ENCODE assay signal across 8 cellular contexts in genomic region chr14:61476737-61477410, GRCh38.
DNase-seq lines count a peak whose midpoint lies in the region; ATAC-seq and TF ChIP-seq lines count a peak whose summit lies in the region.

No MANE protein-coding gene starts in this region.

- H3K9me3 ChIP-seq in mucosa of stomach (ENCODE audit: control insufficient read depth, low read length), result no peaks in the 10 kb centered on the region

- H4K5ac ChIP-seq in mesendoderm (ENCODE audit: low read length), result no peak overlapping the region

- no peak overlapping the region for H3K23ac ChIP-seq in mesendoderm (ENCODE audit: low read length)

- H3K4me3 Mint-ChIP-seq in WTC11 (no peak overlapping the region), type B pancreatic cell (peak overlapping the region; percentile 1)

- H3K4me1 Mint-ChIP-seq in WTC11 (peaks cover 28% of the 10 kb centered on the region), type B pancreatic cell (ENCODE audit: unreplicated experiment) (peaks cover 36% of the 10 kb centered on the region)

- no peak overlapping the region for H2BK120ac ChIP-seq in mesendoderm (ENCODE audit: low read depth, low read length)

- CTCF ChIA-PET in WTC11 (lab: Charles Lee), result interaction anchor here (0.5 to 2.7 kb wide), 4 partner anchors 38 to 360 kb away, joined by 3 to 6 read pairs (median 4); no protein-coding TSS in a partner anchor

- no peak overlapping the region for H3K18ac ChIP-seq in mesendoderm (ENCODE audit: low read length)

- H4K8ac ChIP-seq in mesendoderm (ENCODE audit: low read depth, low read length), result no peak overlapping the region

- H3K4me3 ChIP-seq in mucosa of stomach (ENCODE audit: low read length) (no peak overlapping the region), mesendoderm (ENCODE audit: low read length) (no peak overlapping the region)

- no peak overlapping the region for H3K4ac ChIP-seq in mesendoderm (ENCODE audit: low read depth, low read length)

- no peak overlapping the region for H2BK15ac ChIP-seq in mesendoderm (replicated peaks; ENCODE audit: low read depth)

- H3K4me1 ChIP-seq in mucosa of stomach (ENCODE audit: control insufficient read depth, insufficient read depth, low read length) (peaks cover 25% of the 10 kb centered on the region), mesendoderm (ENCODE audit: control insufficient read depth, low read depth, low read length) (no peaks in the 10 kb centered on the region)

- no peaks in the 10 kb centered on the region for H3K36me3 Mint-ChIP-seq in WTC11
- no peaks in the 10 kb centered on the region for H3K36me3 Mint-ChIP-seq in type B pancreatic cell

- H2BK5ac ChIP-seq in mesendoderm (ENCODE audit: low read length), result no peak overlapping the region

- TF ChIP-seq CTCF in WTC11 (IDR thresholded peaks at IDR 0.05), result no peak
- TF ChIP-seq CTCF in type B pancreatic cell (conservative IDR thresholded peaks at IDR 0.05), result no peak
- TF ChIP-seq CTCF in GM20000 (IDR thresholded peaks at IDR 0.05; ENCODE audit: extremely low read depth, missing control alignments), result no peak

- ATAC-seq in HG03432 (IDR thresholded peaks at IDR 0.05; ENCODE audit: unreplicated experiment), result peak; percentile 24
- ATAC-seq in WTC11, result no peak

- DNase-seq in AG08395 (ENCODE audit: low spot score), result peak; percentile 43
- DNase-seq in WTC11 (ENCODE audit: low spot score), result no peak
- DNase-seq in dermis microvascular lymphatic vessel endothelial cell (ENCODE audit: low read depth in 2 of 2), result peak; percentile 87 to 97
- no peak for DNase-seq in type B pancreatic cell (ENCODE audit: extremely low spot score, unreplicated experiment)
- DNase-seq in GM20000 (ENCODE audit: low spot score), result no peak
- DNase-seq in mesendoderm, result no peak

- no peak overlapping the region for H2AK5ac ChIP-seq in mesendoderm (ENCODE audit: low read length)

- H3K27me3 Mint-ChIP-seq in WTC11 (ENCODE audit: low read depth) (no peaks in the 10 kb centered on the region), type B pancreatic cell (no peaks in the 10 kb centered on the region)

- H3K9ac ChIP-seq in mucosa of stomach (ENCODE audit: low read length), result peak overlapping the region; percentile 20
- H3K9ac ChIP-seq in mesendoderm (ENCODE audit: low read length), result no peak overlapping the region

- H3K56ac ChIP-seq in mesendoderm (ENCODE audit: low read length), result no peak overlapping the region

- no peaks in the 10 kb centered on the region for H3K27me3 ChIP-seq in mucosa of stomach (ENCODE audit: control insufficient read depth, insufficient read depth, low read length)
- no peaks in the 10 kb centered on the region for H3K27me3 ChIP-seq in mesendoderm (ENCODE audit: insufficient read depth, low read length, poor library complexity)

- no peak overlapping the region for H3K27ac ChIP-seq in mesendoderm (ENCODE audit: low read depth, low read length)

- H3K36me3 ChIP-seq in mucosa of stomach (ENCODE audit: control insufficient read depth, insufficient read depth, low read length) (no peaks in the 10 kb centered on the region), mesendoderm (ENCODE audit: control insufficient read depth, insufficient read depth, low read length) (no peaks in the 10 kb centered on the region)

- H3K79me2 ChIP-seq in mesendoderm (ENCODE audit: control insufficient read depth, insufficient read depth, low read length), result no peaks in the 10 kb centered on the region

- H3K4me2 ChIP-seq in mesendoderm (ENCODE audit: low read length), result no peak overlapping the region

- H3K9me3 Mint-ChIP-seq in WTC11 (no peaks in the 10 kb centered on the region), type B pancreatic cell (no peaks in the 10 kb centered on the region)

- POLR2A ChIA-PET in WTC11 (lab: Charles Lee), result no interaction called here

- WGBS in mesendoderm (ENCODE audit: extremely low coverage, insufficient coverage, low lambda C conversion rate), result no CpG with 5 or more reads among the region's 6 CpGs

- no peaks in the 10 kb centered on the region for H3K79me1 ChIP-seq in mesendoderm (ENCODE audit: low read length)

- H3K27ac Mint-ChIP-seq in WTC11 (peak overlapping the region; percentile 46), type B pancreatic cell (peak overlapping the region; percentile 28)

TF ChIP-seq in WTC11, 78 proteins besides CTCF, POLR2A, EP300 and RAD21 (continues in another document):
- no peak for TF ChIP-seq SMAD3 (CRISPR knock-in tag; IDR thresholded peaks at IDR 0.05; ENCODE audit: borderline replicate concordance)
- no peak for TF ChIP-seq ZNF219 (CRISPR knock-in tag; IDR thresholded peaks at IDR 0.05; ENCODE audit: borderline replicate concordance)
- no peak for TF ChIP-seq ZNF416 (CRISPR knock-in tag; IDR thresholded peaks at IDR 0.05)
- no peak for TF ChIP-seq GTF2I (CRISPR knock-in tag; conservative IDR thresholded peaks at IDR 0.05)
- TF ChIP-seq NFYB (CRISPR knock-in tag; conservative IDR thresholded peaks at IDR 0.05; ENCODE audit: low read depth), result no peak
- TF ChIP-seq KAT7 (CRISPR knock-in tag; IDR thresholded peaks at IDR 0.05; ENCODE audit: borderline replicate concordance), result no peak
- TF ChIP-seq, protein P1, sequence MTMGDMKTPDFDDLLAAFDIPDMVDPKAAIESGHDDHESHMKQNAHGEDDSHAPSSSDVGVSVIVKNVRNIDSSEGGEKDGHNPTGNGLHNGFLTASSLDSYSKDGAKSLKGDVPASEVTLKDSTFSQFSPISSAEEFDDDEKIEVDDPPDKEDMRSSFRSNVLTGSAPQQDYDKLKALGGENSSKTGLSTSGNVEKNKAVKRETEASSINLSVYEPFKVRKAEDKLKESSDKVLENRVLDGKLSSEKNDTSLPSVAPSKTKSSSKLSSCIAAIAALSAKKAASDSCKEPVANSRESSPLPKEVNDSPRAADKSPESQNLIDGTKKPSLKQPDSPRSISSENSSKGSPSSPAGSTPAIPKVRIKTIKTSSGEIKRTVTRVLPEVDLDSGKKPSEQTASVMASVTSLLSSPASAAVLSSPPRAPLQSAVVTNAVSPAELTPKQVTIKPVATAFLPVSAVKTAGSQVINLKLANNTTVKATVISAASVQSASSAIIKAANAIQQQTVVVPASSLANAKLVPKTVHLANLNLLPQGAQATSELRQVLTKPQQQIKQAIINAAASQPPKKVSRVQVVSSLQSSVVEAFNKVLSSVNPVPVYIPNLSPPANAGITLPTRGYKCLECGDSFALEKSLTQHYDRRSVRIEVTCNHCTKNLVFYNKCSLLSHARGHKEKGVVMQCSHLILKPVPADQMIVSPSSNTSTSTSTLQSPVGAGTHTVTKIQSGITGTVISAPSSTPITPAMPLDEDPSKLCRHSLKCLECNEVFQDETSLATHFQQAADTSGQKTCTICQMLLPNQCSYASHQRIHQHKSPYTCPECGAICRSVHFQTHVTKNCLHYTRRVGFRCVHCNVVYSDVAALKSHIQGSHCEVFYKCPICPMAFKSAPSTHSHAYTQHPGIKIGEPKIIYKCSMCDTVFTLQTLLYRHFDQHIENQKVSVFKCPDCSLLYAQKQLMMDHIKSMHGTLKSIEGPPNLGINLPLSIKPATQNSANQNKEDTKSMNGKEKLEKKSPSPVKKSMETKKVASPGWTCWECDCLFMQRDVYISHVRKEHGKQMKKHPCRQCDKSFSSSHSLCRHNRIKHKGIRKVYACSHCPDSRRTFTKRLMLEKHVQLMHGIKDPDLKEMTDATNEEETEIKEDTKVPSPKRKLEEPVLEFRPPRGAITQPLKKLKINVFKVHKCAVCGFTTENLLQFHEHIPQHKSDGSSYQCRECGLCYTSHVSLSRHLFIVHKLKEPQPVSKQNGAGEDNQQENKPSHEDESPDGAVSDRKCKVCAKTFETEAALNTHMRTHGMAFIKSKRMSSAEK (CRISPR knock-in tag; IDR thresholded peaks at IDR 0.05; ENCODE audit: borderline replicate concordance), result no peak
- no peak for TF ChIP-seq NFE2L1 (CRISPR knock-in tag; IDR thresholded peaks at IDR 0.05)
- TF ChIP-seq FOXP4 (CRISPR knock-in tag; IDR thresholded peaks at IDR 0.05), result no peak
- TF ChIP-seq, protein P2, sequence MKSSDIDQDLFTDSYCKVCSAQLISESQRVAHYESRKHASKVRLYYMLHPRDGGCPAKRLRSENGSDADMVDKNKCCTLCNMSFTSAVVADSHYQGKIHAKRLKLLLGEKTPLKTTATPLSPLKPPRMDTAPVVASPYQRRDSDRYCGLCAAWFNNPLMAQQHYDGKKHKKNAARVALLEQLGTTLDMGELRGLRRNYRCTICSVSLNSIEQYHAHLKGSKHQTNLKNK (CRISPR knock-in tag; IDR thresholded peaks at IDR 0.05), result no peak
- no peak for TF ChIP-seq JAZF1 (CRISPR knock-in tag; IDR thresholded peaks at IDR 0.05)
- TF ChIP-seq ZSCAN18 (CRISPR knock-in tag; IDR thresholded peaks at IDR 0.05), result no peak
- TF ChIP-seq PRRX2 (CRISPR knock-in tag; IDR thresholded peaks at IDR 0.05), result no peak
- no peak for TF ChIP-seq ETV6 (CRISPR knock-in tag; IDR thresholded peaks at IDR 0.05)

Comparison
In these comparisons a context has a peak if more than half of its experiments do, and no peak if none do; other contexts are left out.
1. DNase-seq: peak in AG08395 (single experiment) and dermis microvascular lymphatic vessel endothelial cell (2 of 2); none in WTC11 (single experiment), type B pancreatic cell (single experiment), GM20000 (single experiment) and mesendoderm (single experiment).